In genomic region chr3:112394008-112394616, GRCh38 we compare ENCODE assay signal across 20 cellular contexts.
A peak's percentile ranks its signal among the peaks of the same experiment; 100 is the strongest.
DNase-seq lines count a peak whose midpoint lies in the region; ATAC-seq and FAIRE-seq lines count a peak whose summit lies in the region.
"Had no signal": no experiment of that assay in that cellular context is flagged by ENCODE, and none has a peak within 500 bp of the region (broad histone marks: within the 10 kb centered on the region; RNA-seq: fewer than 3 reads in every experiment).

No MANE protein-coding gene starts in this region.

- H3K36me3 Mint-ChIP-seq in activated T-helper 17 cell treated with anti-CD3 and anti-CD28 coated beads, Interleukin-2, amount 50 U/mL, for 72 hours (ENCODE audit: low read depth): no peaks in the 10 kb centered on the region

- no peaks in the 10 kb centered on the region for H3K4me1 Mint-ChIP-seq in activated T-helper 17 cell treated with anti-CD3 and anti-CD28 coated beads, Interleukin-2, amount 50 U/mL, for 72 hours

- DNase-seq in astrocyte of the hippocampus (ENCODE audit: low read depth, low spot score): peak; percentile 19
- peak; percentile 44 for DNase-seq in fibroblast of the conjunctiva (ENCODE audit: low read depth)
- no peak for DNase-seq in T1000 (lab: John Stamatoyannopoulos, UW)
- DNase-seq in RCC 7860 (ENCODE audit: low spot score): no peak
- DNase-seq: activated CD4-positive, alpha-beta T cell treated with anti-CD3 and anti-CD28 coated beads, Interleukin-2, amount 10 ng/mL, durations not matched to agents 7 days and 5 days; activated T-cell treated with anti-CD3 and anti-CD28 coated beads for 4 hours; effector memory CD4-positive, alpha-beta T cell; naive thymus-derived CD8-positive, alpha-beta T cell; NCI-H2029; NCI-H510A treated with DMSO at 0.1 percent for 48 hours; T-helper 9 cell had no signal

- H3K4me3 ChIP-seq in BLaER1 (no peak overlapping the region; the same call in 1 of the 2 replicates), rectal smooth muscle tissue (ENCODE audit: low read length) (no peak overlapping the region)
- H3K4me3 ChIP-seq: cardiac muscle cell, lung had no signal

- H3K4me1 ChIP-seq in BLaER1 (peaks cover 84% of the 10 kb centered on the region), rectal smooth muscle tissue (ENCODE audit: control insufficient read depth, insufficient read depth, low read length) (peaks cover 17% of the 10 kb centered on the region)

- H3K27ac Mint-ChIP-seq in activated T-helper 17 cell treated with anti-CD3 and anti-CD28 coated beads, Interleukin-2, amount 50 U/mL, for 72 hours: no peak overlapping the region
- H3K27ac Mint-ChIP-seq: activated CD4-positive, alpha-beta T cell treated with anti-CD3 and anti-CD28 coated beads, Interleukin-2, amount 10 ng/mL, durations not matched to agents 7 days and 5 days; activated naive CD4-positive, alpha-beta T cell treated with anti-CD3 and anti-CD28 coated beads, Interleukin-2, amount 50 U/mL, for 24 hours had no signal

- no peaks in the 10 kb centered on the region for H4K20me1 ChIP-seq in BLaER1

- no peak overlapping the region for H3K4me3 Mint-ChIP-seq in activated T-helper 17 cell treated with anti-CD3 and anti-CD28 coated beads, Interleukin-2, amount 50 U/mL, for 72 hours
- H3K4me3 Mint-ChIP-seq: activated CD4-positive, alpha-beta T cell treated with anti-CD3 and anti-CD28 coated beads, Interleukin-2, amount 10 ng/mL, durations not matched to agents 7 days and 5 days; activated naive CD4-positive, alpha-beta T cell treated with anti-CD3 and anti-CD28 coated beads, Interleukin-2, amount 50 U/mL, for 24 hours; naive thymus-derived CD8-positive, alpha-beta T cell had no signal

- H3K9ac ChIP-seq in BLaER1 (peak overlapping the region; percentile 68; the same call in 1 of the 2 replicates), rectal smooth muscle tissue (ENCODE audit: low read length) (no peak overlapping the region)

- peaks cover 17% of the 10 kb centered on the region for H3K9me3 ChIP-seq in BLaER1

- H3K27me3 ChIP-seq in BLaER1: no peaks in the 10 kb centered on the region
- no peaks in the 10 kb centered on the region for H3K27me3 ChIP-seq in rectal smooth muscle tissue (ENCODE audit: control insufficient read depth, insufficient read depth, low read length)
- H3K27me3 ChIP-seq: cardiac muscle cell had no signal

- no peaks in the 10 kb centered on the region for H3K9me3 Mint-ChIP-seq in activated T-helper 17 cell treated with anti-CD3 and anti-CD28 coated beads, Interleukin-2, amount 50 U/mL, for 72 hours
- H3K9me3 Mint-ChIP-seq: activated naive CD4-positive, alpha-beta T cell treated with anti-CD3 and anti-CD28 coated beads, Interleukin-2, amount 50 U/mL, for 24 hours had no signal

- ATAC-seq in activated T-helper 17 cell treated with anti-CD3 and anti-CD28 coated beads, Interleukin-2, amount 50 U/mL, for 72 hours (replicated peaks): no peak
- ATAC-seq in HG03520 (IDR thresholded peaks at IDR 0.05; ENCODE audit: unreplicated experiment): no peak
- ATAC-seq: HepG2; naive thymus-derived CD8-positive, alpha-beta T cell had no signal

- H3K4me2 ChIP-seq in BLaER1: peak overlapping the region; percentile 78

- peaks cover 7% of the 10 kb centered on the region; the same call in 1 of the 2 replicates for H3K36me3 ChIP-seq in BLaER1
- no peaks in the 10 kb centered on the region for H3K36me3 ChIP-seq in rectal smooth muscle tissue (ENCODE audit: control insufficient read depth, insufficient read depth, low read length)
- H3K36me3 ChIP-seq: cardiac muscle cell had no signal

- H3K27ac ChIP-seq in BLaER1: peak overlapping the region; percentile 83
- peak overlapping the region; percentile 48 for H3K27ac ChIP-seq in rectal smooth muscle tissue (ENCODE audit: low read depth, low read length)
- H3K27ac ChIP-seq: cardiac muscle cell had no signal

- no peak for FAIRE-seq in RCC 7860 (lab: Jason Lieb, UNC)
- FAIRE-seq: D721Med, HepG2 had no signal

- peaks cover 4% of the 10 kb centered on the region for H3K27me3 Mint-ChIP-seq in activated T-helper 17 cell treated with anti-CD3 and anti-CD28 coated beads, Interleukin-2, amount 50 U/mL, for 72 hours
- H3K27me3 Mint-ChIP-seq: activated CD4-positive, alpha-beta T cell treated with anti-CD3 and anti-CD28 coated beads, Interleukin-2, amount 10 ng/mL, durations not matched to agents 7 days and 5 days; activated naive CD4-positive, alpha-beta T cell treated with anti-CD3 and anti-CD28 coated beads, Interleukin-2, amount 50 U/mL, for 24 hours; naive thymus-derived CD8-positive, alpha-beta T cell had no signal

Comparison
In these comparisons a context has a peak if more than half of its experiments do, and no peak if none do; other contexts are left out.
1. DNase-seq: peak in astrocyte of the hippocampus (single experiment) and fibroblast of the conjunctiva (single experiment); none in T1000 (single experiment) and RCC 7860 (single experiment).